ENCODE assay signal across 28 cellular contexts in the genomic region with DNA sequence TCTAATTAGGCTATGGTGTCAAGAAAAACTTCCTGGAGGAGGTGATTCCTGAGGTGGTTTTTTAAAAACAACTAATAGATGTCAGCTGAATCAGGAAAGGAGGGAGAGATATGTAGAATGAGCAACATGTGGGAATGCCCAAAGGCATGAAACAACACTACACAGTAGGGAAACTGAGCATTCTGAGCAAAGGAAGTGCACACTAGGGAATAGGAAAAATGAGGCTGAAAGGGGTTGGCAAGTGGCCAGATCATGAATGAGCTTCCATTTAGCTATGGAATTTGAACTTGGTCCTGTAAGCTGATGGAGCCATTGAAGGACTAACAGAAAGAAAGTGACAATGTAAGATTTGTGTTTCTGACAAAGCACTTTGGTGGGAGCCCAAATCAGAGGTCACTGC. TPM values are rescaled to one million over a fixed set of nuclear protein-coding genes. Genes with fewer than 3 reads are reported as not detected.
"Had no signal": no experiment of that assay in that cellular context is flagged by ENCODE, and none has a peak within 500 bp of the region (broad histone marks: within the 10 kb centered on the region; RNA-seq: fewer than 3 reads in every experiment).

No MANE protein-coding gene starts in this region.

- DNase-seq: hypothalamus; immature natural killer cell; kidney; left colon; left lung; lower lobe of right lung; mammary epithelial cell; mesenchymal stem cell; naive thymus-derived CD8-positive, alpha-beta T cell; nucleus accumbens; pancreas; posterior cingulate gyrus; retina; right cardiac atrium; sigmoid colon; small intestine; spleen; stimulated activated CD4-positive, alpha-beta T cell treated with anti-CD3 and anti-CD28 coated beads, Interleukin-4, amount 100 ng/mL, for 24 hours; stimulated activated naive CD4-positive, alpha-beta T cell; tibial artery; trophoblast cell; upper lobe of right lung had no signal

- FAIRE-seq: islet of Langerhans, kidney, pancreas, small intestine, urothelium cell line had no signal

- H3K27ac ChIP-seq: left lung, lower lobe of right lung, pancreas, prostate gland, sigmoid colon, spleen, suprapubic skin, thoracic aorta, tibial artery, upper lobe of right lung had no signal

- H3K27me3 ChIP-seq: left lung, pancreas, sigmoid colon, suprapubic skin, upper lobe of right lung had no signal

- H3K9me3 ChIP-seq: left lung, lower lobe of right lung, pancreas, prostate gland, sigmoid colon, spleen, suprapubic skin, thoracic aorta, tibial artery, upper lobe of right lung had no signal

- ATAC-seq: left colon; left lung; lower lobe of right lung; naive thymus-derived CD8-positive, alpha-beta T cell; pancreas; right cardiac atrium; stimulated activated effector memory CD8-positive, alpha-beta T cell treated with anti-CD3 and anti-CD28 coated beads, Interleukin-12 subunit alpha, Interleukin-12 subunit beta, amount 100 ng/mL, for 72 hours; upper lobe of right lung had no signal

- H3K36me3 ChIP-seq: left lung, lower lobe of right lung, pancreas, prostate gland, sigmoid colon, spleen, suprapubic skin, thoracic aorta, tibial artery, upper lobe of right lung had no signal

- H3K4me3 ChIP-seq: left lung, lower lobe of right lung, pancreas, prostate gland, sigmoid colon, spleen, suprapubic skin, thoracic aorta, tibial artery, upper lobe of right lung had no signal

- H3K4me1 ChIP-seq: left lung, lower lobe of right lung, pancreas, prostate gland, sigmoid colon, spleen, suprapubic skin, tibial artery, upper lobe of right lung had no signal

RNA-seq across cellular contexts. Expression of a gene that starts 16.9 kb away (rescaled TPM):
- total RNA-seq: mammary epithelial cell; naive thymus-derived CD8-positive, alpha-beta T cell had no signal
